Comparison of ENCODE assay signal across 16 cellular contexts in genomic region chr6:79302341-79302740, GRCh38.
DNase-seq lines count a peak whose midpoint lies in the region; ATAC-seq, FAIRE-seq and TF ChIP-seq lines count a peak whose summit lies in the region.
"Had no signal": no experiment of that assay in that cellular context is flagged by ENCODE, and none has a peak within 500 bp of the region (broad histone marks: within the 10 kb centered on the region; RNA-seq: fewer than 3 reads in every experiment).

No MANE protein-coding gene starts in this region.

- H3K36me3 ChIP-seq in lung (ENCODE audit: control insufficient read depth in 2 of 2, insufficient read depth in 2 of 2, low read length in 2 of 2) = no peaks in the 10 kb centered on the region

- H3K9me3 ChIP-seq in lung (ENCODE audit: control insufficient read depth in 2 of 2, insufficient read depth in 1 of 2, low read length in 1 of 2) = no peaks in the 10 kb centered on the region

- FAIRE-seq in urothelium cell line (lab: Jason Lieb, UNC) = no peak

- no peaks in the 10 kb centered on the region for H3K4me1 ChIP-seq in lung (ENCODE audit: control insufficient read depth in 2 of 2, insufficient read depth in 2 of 2, low read length in 2 of 2)

- no peaks in the 10 kb centered on the region for H3K27me3 ChIP-seq in lung (ENCODE audit: control insufficient read depth, insufficient read depth)

- ATAC-seq in lung (ENCODE audit: insufficient read depth, low FRiP score) = peak; percentile 5

- WGBS in lung, 2 donors = 84 to 92% methylated on average over 4 of the region's 4 CpGs

- no peak for TF ChIP-seq CTCF in epithelial cell of esophagus (IDR thresholded peaks at IDR 0.05; ENCODE audit: insufficient read depth, low read depth, low read length, missing control alignments)
- TF ChIP-seq CTCF in lung (IDR thresholded peaks at IDR 0.05; ENCODE audit: control extremely low read depth, extremely low read depth) = no peak

- H3K27ac ChIP-seq in lung (ENCODE audit: low read depth in 1 of 2, low read length in 1 of 2) = no peak overlapping the region

- no peak overlapping the region for H3K4me3 ChIP-seq in epithelial cell of esophagus (ENCODE audit: low read length)
- no peak overlapping the region for H3K4me3 ChIP-seq in lung

- DNase-seq in LoVo (ENCODE audit: low spot score) (peak; percentile 23), epithelial cell of esophagus (ENCODE audit: low read depth) (peak; percentile 89), lung (ENCODE audit: low spot score) (no peak), urothelium cell line (ENCODE audit: low spot score) (no peak), NCI-H2227 (lab: John Stamatoyannopoulos, UW; ENCODE audit: unreplicated experiment) (no peak), NCI-H146 treated with DMSO at 0.1 percent for 48 hours (lab: John Stamatoyannopoulos, UW; ENCODE audit: unreplicated experiment) (no peak)
- no peak for DNase-seq in activated CD4-positive, CD25-positive, alpha-beta regulatory T cell treated with anti-CD3 and anti-CD28 coated beads, Interleukin-2, amount 50 U/mL, for 72 hours
- DNase-seq: ACHN, AML-193, DMS79, H7, Karpas-422, NCI-H1105 treated with DMSO at 0.1 percent for 48 hours, NCI-H187, NCI-H446, NCI-H69 had no signal

Comparison
In these comparisons a context has a peak if more than half of its experiments do, and no peak if none do; other contexts are left out.
1. DNase-seq: peak in LoVo (single experiment) and epithelial cell of esophagus (single experiment); none in lung (single experiment), urothelium cell line (single experiment), activated CD4-positive, CD25-positive, alpha-beta regulatory T cell treated with anti-CD3 and anti-CD28 coated beads, Interleukin-2, amount 50 U/mL, for 72 hours (single experiment), NCI-H2227 (single experiment) and NCI-H146 treated with DMSO at 0.1 percent for 48 hours (single experiment).